18 cellular contexts compared by ENCODE assay signal in the genomic region with DNA sequence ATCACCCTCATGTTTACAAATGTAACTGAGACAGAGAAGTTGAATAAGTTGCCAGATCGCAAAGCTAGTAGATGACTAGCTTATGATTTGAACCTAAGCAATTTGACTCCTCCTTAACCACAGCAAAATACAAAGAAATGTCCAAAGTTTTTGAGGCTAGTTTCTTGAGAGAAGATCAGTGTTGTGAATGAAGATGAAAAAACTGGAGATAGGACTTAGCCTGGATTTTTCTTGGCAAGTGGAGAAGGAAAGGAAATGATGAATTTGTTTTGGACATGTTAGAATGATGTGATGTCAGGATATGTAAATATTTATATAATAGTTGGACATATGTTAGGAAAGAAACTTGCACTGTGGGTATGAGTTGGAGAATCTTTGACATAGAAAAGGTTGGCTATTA.
DNase-seq lines count a peak whose midpoint lies in the region; ATAC-seq lines count a peak whose summit lies in the region.
"Had no signal": no experiment of that assay in that cellular context is flagged by ENCODE, and none has a peak within 500 bp of the region (broad histone marks: within the 10 kb centered on the region; RNA-seq: fewer than 3 reads in every experiment).

No MANE protein-coding gene starts in this region.

- ATAC-seq in GM18907 (IDR thresholded peaks at IDR 0.05; ENCODE audit: unreplicated experiment), result no peak
- ATAC-seq: activated CD8-positive, alpha-beta memory T cell treated with anti-CD3 and anti-CD28 coated beads, Interleukin-2, amount 10 ng/mL, durations not matched to agents 7 days and 5 days; esophagus mucosa; HepG2 had no signal

- DNase-seq in AG08396 (ENCODE audit: low spot score) (peak; percentile 12), NCI-H69 (lab: John Stamatoyannopoulos, UW) (peak; percentile 37), dermis blood vessel endothelial cell (peak; percentile 27), iris pigment epithelial cell (ENCODE audit: low read depth) (peak; percentile 87), H7 (no peak), NOMO-1 treated with dmso at 0.1 percent for 144 hours (lab: John Stamatoyannopoulos, UW; ENCODE audit: unreplicated experiment) (no peak), NCI-H1417 (lab: John Stamatoyannopoulos, UW) (no peak)
- DNase-seq: activated CD8-positive, alpha-beta memory T cell treated with anti-CD3 and anti-CD28 coated beads, Interleukin-2, amount 10 ng/mL, durations not matched to agents 7 days and 5 days; activated gamma-delta T cell; CD4-positive, alpha-beta memory T cell; DMS79 treated with DMSO at 0.1 percent for 48 hours; kidney glomerular epithelial cell; NCI-H187 treated with DMSO at 0.1 percent for 48 hours; NCI-H510A treated with DMSO at 0.1 percent for 48 hours; stomach had no signal

- no peak overlapping the region for H3K4me3 ChIP-seq in H7 (ENCODE audit: insufficient read depth, low read depth, low read length)
- H3K4me3 ChIP-seq: stomach had no signal

- H3K27me3 ChIP-seq in H7 (ENCODE audit: control insufficient read depth, insufficient read depth, low read length), result no peaks in the 10 kb centered on the region
- H3K27me3 ChIP-seq: stomach had no signal

- no peaks in the 10 kb centered on the region for H3K36me3 ChIP-seq in H7 (replicated peaks; ENCODE audit: control insufficient read depth, insufficient read depth, low read length)
- H3K36me3 ChIP-seq: stomach had no signal

Comparison
In these comparisons a context has a peak if more than half of its experiments do, and no peak if none do; other contexts are left out.
1. DNase-seq: peak in AG08396 (single experiment), NCI-H69 (single experiment), dermis blood vessel endothelial cell (single experiment) and iris pigment epithelial cell (single experiment); none in H7 (single experiment), NOMO-1 treated with dmso at 0.1 percent for 144 hours (single experiment) and NCI-H1417 (0 of 3).